ENCODE assay signal across 16 cellular contexts in genomic region chr1:184883304-184883815, GRCh38.
DNase-seq lines count a peak whose midpoint lies in the region; ATAC-seq and TF ChIP-seq lines count a peak whose summit lies in the region.
"Had no signal": no experiment of that assay in that cellular context is flagged by ENCODE, and none has a peak within 500 bp of the region (broad histone marks: within the 10 kb centered on the region; RNA-seq: fewer than 3 reads in every experiment).

No MANE protein-coding gene starts in this region.

- H3K4me3 ChIP-seq in muscle layer of colon (ENCODE audit: low read depth in 1 of 2, low read length in 2 of 2) (no peak overlapping the region), transverse colon (no peak overlapping the region)

- DNase-seq in activated naive CD4-positive, alpha-beta T cell treated with anti-CD3 and anti-CD28 coated beads, Interleukin-2, amount 50 U/mL, for 72 hours (ENCODE audit: low spot score in 2 of 2) = no peak
- DNase-seq in activated naive CD4-positive, alpha-beta T cell (lab: John Stamatoyannopoulos, UW) = no peak
- no peak for DNase-seq in central memory CD8-positive, alpha-beta T cell (ENCODE audit: low spot score in 2 of 2)
- no peak for DNase-seq in transverse colon
- DNase-seq in effector CD4-positive, alpha-beta T cell = no peak
- DNase-seq: activated CD8-positive, alpha-beta memory T cell treated with anti-CD3 and anti-CD28 coated beads for 24 hours; activated naive CD4-positive, alpha-beta T cell treated with anti-CD3 and anti-CD28 coated beads, Interleukin-2, amount 50 U/mL, for 16 hours; Caco-2; NCI-H1048; SHP77; T1000 had no signal

- peaks cover 4 to 38% of the 10 kb centered on the region in 2 donors for H3K36me3 Mint-ChIP-seq in activated naive CD4-positive, alpha-beta T cell treated with anti-CD3 and anti-CD28 coated beads, Interleukin-2, amount 50 U/mL, for 72 hours
- peaks cover 24% of the 10 kb centered on the region for H3K36me3 Mint-ChIP-seq in central memory CD8-positive, alpha-beta T cell (ENCODE audit: insufficient read depth)

- H3K4me1 ChIP-seq in muscle layer of colon (ENCODE audit: insufficient read depth, low read length) (peaks cover 52% of the 10 kb centered on the region), transverse colon (peaks cover 4 to 29% (median 13%) of the 10 kb centered on the region in 4 donors)
- H3K4me1 ChIP-seq: Caco-2 had no signal

- peak overlapping the region; percentile 30 for H3K9ac ChIP-seq in muscle layer of colon (ENCODE audit: low read length)

- H3K4me3 Mint-ChIP-seq in central memory CD8-positive, alpha-beta T cell = no peak overlapping the region

- H3K36me3 ChIP-seq in muscle layer of colon (ENCODE audit: insufficient read depth, low read length) (peaks cover 21% of the 10 kb centered on the region), transverse colon (no peaks in the 10 kb centered on the region)

- H3K9me3 ChIP-seq in muscle layer of colon (ENCODE audit: low read length) (no peaks in the 10 kb centered on the region), transverse colon (no peaks in the 10 kb centered on the region)
- H3K9me3 ChIP-seq: Caco-2 had no signal

- peak; percentile 0 to 1 for ATAC-seq in activated naive CD4-positive, alpha-beta T cell treated with anti-CD3 and anti-CD28 coated beads, Interleukin-2, amount 50 U/mL, for 72 hours
- ATAC-seq in central memory CD8-positive, alpha-beta T cell (replicated peaks; ENCODE audit: extremely low read depth, poor library complexity, severe bottlenecking) = no peak
- ATAC-seq in GM18868 (IDR thresholded peaks at IDR 0.05; ENCODE audit: unreplicated experiment) (no peak), HG03460 (IDR thresholded peaks at IDR 0.05; ENCODE audit: unreplicated experiment) (no peak)

- H3K9me3 Mint-ChIP-seq in activated naive CD4-positive, alpha-beta T cell treated with anti-CD3 and anti-CD28 coated beads, Interleukin-2, amount 50 U/mL, for 72 hours = peaks cover 0 to 10% of the 10 kb centered on the region in 2 donors
- no peaks in the 10 kb centered on the region for H3K9me3 Mint-ChIP-seq in central memory CD8-positive, alpha-beta T cell

- no peaks in the 10 kb centered on the region for H3K27me3 Mint-ChIP-seq in central memory CD8-positive, alpha-beta T cell

- no peak for TF ChIP-seq POLR2A in transverse colon (IDR thresholded peaks at IDR 0.05)

- peak overlapping the region; percentile 98 to 99 for H3K27ac Mint-ChIP-seq in activated naive CD4-positive, alpha-beta T cell treated with anti-CD3 and anti-CD28 coated beads, Interleukin-2, amount 50 U/mL, for 72 hours
- H3K27ac Mint-ChIP-seq in central memory CD8-positive, alpha-beta T cell (ENCODE audit: low read depth) = peak overlapping the region; percentile 77
- H3K27ac Mint-ChIP-seq: progenitor cell of endocrine pancreas had no signal

- H3K27ac ChIP-seq in muscle layer of colon (ENCODE audit: low read depth, low read length) (peak overlapping the region; percentile 74), transverse colon (peak overlapping the region; percentile 57 to 82 (median 74))
- H3K27ac ChIP-seq: epithelial cell of prostate had no signal

- in situ Hi-C loops in transverse colon (cut with MboI; ENCODE audit: low pct_ligation_motif_present in 1 of 4, low pct_unique_long_range_greater_than_20kb in 1 of 4, low sequenced_read_pairs in 3 of 4) = no loop called here

- 97 to 100% methylated on average over 1 to 7 of the region's 7 CpGs for WGBS in transverse colon (ENCODE audit: low coverage in 1 of 2), 2 donors

- no peaks in the 10 kb centered on the region for H3K27me3 ChIP-seq in muscle layer of colon (ENCODE audit: control insufficient read depth in 1 of 2, insufficient read depth in 2 of 2, low read length in 2 of 2)
- no peaks in the 10 kb centered on the region for H3K27me3 ChIP-seq in transverse colon

- TF ChIP-seq CTCF in transverse colon (IDR thresholded peaks at IDR 0.05) = no peak

- H3K4me1 Mint-ChIP-seq in central memory CD8-positive, alpha-beta T cell = peaks cover 68% of the 10 kb centered on the region

- intact Hi-C loops in transverse colon (cut with DNase I; ENCODE audit: low total_unique reads) = loop anchor here (5.0 kb wide), 1 partner anchor 89 kb away; the partner anchor contains the start of gene NIBAN1

- TF ChIP-seq EP300 in transverse colon (IDR thresholded peaks at IDR 0.05; ENCODE audit: low read depth) = no peak

Comparison
In these comparisons a context has a peak if more than half of its experiments do, and no peak if none do; other contexts are left out.
1. ATAC-seq: peak in activated naive CD4-positive, alpha-beta T cell treated with anti-CD3 and anti-CD28 coated beads, Interleukin-2, amount 50 U/mL, for 72 hours (2 of 2); none in central memory CD8-positive, alpha-beta T cell (single experiment), GM18868 (single experiment) and HG03460 (single experiment).